In the genomic region with DNA sequence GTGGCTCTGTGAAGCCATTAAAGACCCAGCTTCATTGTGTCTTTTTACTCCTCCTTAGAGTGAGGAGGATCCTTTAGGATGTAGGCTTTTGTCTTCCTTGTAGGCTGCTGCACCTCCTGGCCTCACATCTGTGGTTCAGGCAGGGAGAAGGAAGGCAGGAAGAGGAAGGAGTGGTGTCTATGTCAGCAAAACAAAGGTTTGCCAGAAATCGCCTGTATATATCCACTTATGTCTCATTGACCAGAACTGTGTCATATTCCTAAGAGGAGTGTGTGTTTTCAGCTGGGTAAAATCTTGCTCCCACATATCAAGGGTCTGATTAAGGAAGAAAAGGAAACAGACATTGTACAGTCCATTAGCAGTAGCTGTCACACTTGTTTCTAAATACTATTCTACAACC, we compare ENCODE assay signal across 19 cellular contexts.
A peak's percentile ranks its signal among the peaks of the same experiment; 100 is the strongest.
DNase-seq lines count a peak whose midpoint lies in the region; ATAC-seq and TF ChIP-seq lines count a peak whose summit lies in the region.
"Had no signal": no experiment of that assay in that cellular context is flagged by ENCODE, and none has a peak within 500 bp of the region (broad histone marks: within the 10 kb centered on the region; RNA-seq: fewer than 3 reads in every experiment).

No MANE protein-coding gene starts in this region.

- no peak overlapping the region for H2BK120ac ChIP-seq in mesenchymal stem cell (ENCODE audit: low read depth, low read length)

- H3K23ac ChIP-seq in mesenchymal stem cell (ENCODE audit: low read length in 2 of 2), result no peak overlapping the region

- H3K4ac ChIP-seq in mesenchymal stem cell (ENCODE audit: low read depth in 1 of 2, low read length in 2 of 2), result no peak overlapping the region

- H3K18ac ChIP-seq in mesenchymal stem cell (ENCODE audit: low read depth in 1 of 2, low read length in 2 of 2), result peak overlapping the region; percentile 23 to 37

- no peak overlapping the region for H3K4me3 ChIP-seq in CD8-positive, alpha-beta T cell (ENCODE audit: low read depth, low read length)
- H3K4me3 ChIP-seq in mesenchymal stem cell (ENCODE audit: insufficient read depth in 1 of 2, low read depth in 1 of 2, low read length in 2 of 2), result no peak overlapping the region

- H3K27me3 Mint-ChIP-seq in CD8-positive, alpha-beta T cell (ENCODE audit: low read depth), result no peaks in the 10 kb centered on the region
- no peaks in the 10 kb centered on the region; the same call in 1 of the 2 replicates for H3K27me3 Mint-ChIP-seq in HFFc6 (ENCODE audit: insufficient read depth)
- H3K27me3 Mint-ChIP-seq in WTC11 (ENCODE audit: low read depth), result no peaks in the 10 kb centered on the region
- H3K27me3 Mint-ChIP-seq: B cell; central memory CD8-positive, alpha-beta T cell; IgD-negative memory B cell; stimulated activated naive CD8-positive, alpha-beta T cell treated with anti-CD3 and anti-CD28 coated beads, Interleukin-15, amount 100 ng/mL, for 72 hours had no signal

- H3K36me3 ChIP-seq in CD8-positive, alpha-beta T cell (ENCODE audit: insufficient read depth, low read length), result no peaks in the 10 kb centered on the region
- no peaks in the 10 kb centered on the region for H3K36me3 ChIP-seq in mesenchymal stem cell (ENCODE audit: control insufficient read depth in 1 of 2, insufficient read depth in 2 of 2, low read depth in 1 of 2, low read length in 2 of 2)

- H4K8ac ChIP-seq in mesenchymal stem cell (ENCODE audit: low read length), result no peak overlapping the region

- peaks cover 9% of the 10 kb centered on the region for H3K9me3 Mint-ChIP-seq in CD8-positive, alpha-beta T cell
- H3K9me3 Mint-ChIP-seq in HFFc6, result peaks cover 9% of the 10 kb centered on the region
- H3K9me3 Mint-ChIP-seq in WTC11, result peaks cover 17% of the 10 kb centered on the region

- no peak overlapping the region for H2BK5ac ChIP-seq in mesenchymal stem cell (ENCODE audit: low read depth, low read length, poor library complexity, severe bottlenecking)

- no peak for ATAC-seq in CD8-positive, alpha-beta T cell
- ATAC-seq in WTC11 (no peak), GM21381 (IDR thresholded peaks at IDR 0.05; ENCODE audit: unreplicated experiment) (no peak), HG02884 (IDR thresholded peaks at IDR 0.05; ENCODE audit: unreplicated experiment) (no peak)
- ATAC-seq: activated naive CD4-positive, alpha-beta T cell treated with anti-CD3 and anti-CD28 coated beads, Interleukin-2, amount 50 U/mL, for 72 hours; SK-N-SH treated with all-trans-retinoic acid at 6 μM for 48 hours; stimulated activated naive CD8-positive, alpha-beta T cell treated with anti-CD3 and anti-CD28 coated beads, Interleukin-15, amount 100 ng/mL, for 72 hours had no signal

- H3K27ac ChIP-seq in CD8-positive, alpha-beta T cell (ENCODE audit: low read depth, low read length), result no peak overlapping the region
- H3K27ac ChIP-seq in mesenchymal stem cell (ENCODE audit: low read length, poor library complexity, severe bottlenecking), result peak overlapping the region; percentile 16

- no peak overlapping the region for H3K4me3 Mint-ChIP-seq in CD8-positive, alpha-beta T cell
- H3K4me3 Mint-ChIP-seq in HFFc6 (no peak overlapping the region), WTC11 (no peak overlapping the region)
- H3K4me3 Mint-ChIP-seq: B cell; central memory CD8-positive, alpha-beta T cell; IgD-negative memory B cell; stimulated activated naive CD8-positive, alpha-beta T cell treated with anti-CD3 and anti-CD28 coated beads, Interleukin-15, amount 100 ng/mL, for 72 hours had no signal

- H2BK12ac ChIP-seq in mesenchymal stem cell (ENCODE audit: low read length in 2 of 2), result peak overlapping the region in 1 of 2 experiments; percentile 77

- no peak overlapping the region for H2AK5ac ChIP-seq in mesenchymal stem cell (ENCODE audit: low read length, severe bottlenecking)

- intact Hi-C loops in CD8-positive, alpha-beta T cell (cut with DNase I, micrococcal nuclease), result no loop called here

- no CpG with 5 or more reads among the region's 1 CpG for WGBS in mesenchymal stem cell

- H2AFZ ChIP-seq in mesenchymal stem cell (ENCODE audit: low read depth, low read length), result peak overlapping the region; percentile 46

- H3K9me3 ChIP-seq in CD8-positive, alpha-beta T cell (ENCODE audit: low read length), result no peaks in the 10 kb centered on the region
- H3K9me3 ChIP-seq in mesenchymal stem cell (ENCODE audit: control insufficient read depth, low read length), result no peaks in the 10 kb centered on the region

- TF ChIP-seq CTCF in CD8-positive, alpha-beta T cell (IDR thresholded peaks at IDR 0.05), result no peak
- TF ChIP-seq CTCF in HFFc6 (IDR thresholded peaks at IDR 0.05) (no peak), WTC11 (IDR thresholded peaks at IDR 0.05) (no peak)

- no peak overlapping the region for H3K9ac ChIP-seq in mesenchymal stem cell (ENCODE audit: low read length)

- peak overlapping the region; percentile 68 for H3K27ac Mint-ChIP-seq in CD8-positive, alpha-beta T cell
- H3K27ac Mint-ChIP-seq in HFFc6 (peak overlapping the region; percentile 18; the same call in 1 of the 2 replicates), WTC11 (peak overlapping the region; percentile 3; the same call in 1 of the 2 replicates)
- H3K27ac Mint-ChIP-seq: activated naive CD4-positive, alpha-beta T cell treated with anti-CD3 and anti-CD28 coated beads, Interleukin-2, amount 50 U/mL, for 72 hours; B cell; IgD-negative memory B cell had no signal

- POLR2A ChIA-PET in CD8-positive, alpha-beta T cell (lab: Charles Lee), result interaction anchor here (1.2 kb wide), 1 partner anchor 16 kb away, joined by 3 read pairs; no protein-coding TSS in a partner anchor
- POLR2A ChIA-PET in WTC11 (lab: Charles Lee), result no interaction called here

- H3K4me2 ChIP-seq in mesenchymal stem cell (ENCODE audit: low read length, poor library complexity, severe bottlenecking), result no peak overlapping the region

- no peak for DNase-seq in CD8-positive, alpha-beta T cell
- DNase-seq in HFFc6, result no peak
- no peak for DNase-seq in WTC11 (ENCODE audit: low spot score)
- peak; percentile 61 for DNase-seq in mesenchymal stem cell
- DNase-seq in GOT3 (lab: John Stamatoyannopoulos, UW), result no peak
- no peak for DNase-seq in cortex of kidney (lab: John Stamatoyannopoulos, UW)
- DNase-seq: activated CD8-positive, alpha-beta memory T cell treated with anti-CD3 and anti-CD28 coated beads, Interleukin-2, amount 50 U/mL, for 48 hours; NCI-H1105; NCI-H510A; OCI-M1; posterior cingulate gyrus; stimulated activated naive CD8-positive, alpha-beta T cell treated with anti-CD3 and anti-CD28 coated beads, Interleukin-15, amount 100 ng/mL, for 72 hours had no signal

- CTCF ChIA-PET in CD8-positive, alpha-beta T cell (lab: Charles Lee), result interaction anchor here (0.9 kb wide), 1 partner anchor 16 kb away, joined by 3 read pairs; no protein-coding TSS in a partner anchor
- CTCF ChIA-PET in WTC11 (lab: Charles Lee), result no interaction called here

- H2BK15ac ChIP-seq in mesenchymal stem cell (ENCODE audit: low read depth, poor library complexity, severe bottlenecking), result no peak overlapping the region

- no peaks in the 10 kb centered on the region for H3K27me3 ChIP-seq in CD8-positive, alpha-beta T cell (ENCODE audit: insufficient read depth, low read length)
- H3K27me3 ChIP-seq in mesenchymal stem cell (ENCODE audit: control insufficient read depth in 1 of 2, insufficient read depth in 1 of 2, low read length in 2 of 2), result no peaks in the 10 kb centered on the region

- H4K91ac ChIP-seq in mesenchymal stem cell (ENCODE audit: low read length), result no peak overlapping the region

- H3K4me1 ChIP-seq in CD8-positive, alpha-beta T cell (ENCODE audit: insufficient read depth, low read length), result peaks cover 27% of the 10 kb centered on the region
- peaks cover 15% of the 10 kb centered on the region for H3K4me1 ChIP-seq in mesenchymal stem cell (ENCODE audit: control insufficient read depth, insufficient read depth, low read depth, low read length)

- H3K4me1 Mint-ChIP-seq in CD8-positive, alpha-beta T cell (ENCODE audit: low read depth), result peaks cover 52% of the 10 kb centered on the region
- H3K4me1 Mint-ChIP-seq in HFFc6 (ENCODE audit: low read depth) (peaks cover 52% of the 10 kb centered on the region), WTC11 (peaks cover 36% of the 10 kb centered on the region)

- peak overlapping the region in 1 of 2 experiments; percentile 3 for H3K14ac ChIP-seq in mesenchymal stem cell (ENCODE audit: low read length in 2 of 2)

- peaks cover 26% of the 10 kb centered on the region for H3K36me3 Mint-ChIP-seq in CD8-positive, alpha-beta T cell
- peaks cover 16% of the 10 kb centered on the region for H3K36me3 Mint-ChIP-seq in HFFc6 (ENCODE audit: low read depth)
- peaks cover 17% of the 10 kb centered on the region for H3K36me3 Mint-ChIP-seq in WTC11
- H3K36me3 Mint-ChIP-seq: IgD-negative memory B cell had no signal

- H3K79me1 ChIP-seq in mesenchymal stem cell (replicated peaks; ENCODE audit: low read length, poor library complexity, severe bottlenecking), result peaks cover 8% of the 10 kb centered on the region

TF ChIP-seq in WTC11, 78 proteins besides CTCF, POLR2A, EP300 and RAD21 (continues in another document):
- TF ChIP-seq GRHL2 (CRISPR knock-in tag; IDR thresholded peaks at IDR 0.05; ENCODE audit: insufficient replicate concordance, severe bottlenecking), result no peak
- TF ChIP-seq, protein P1, sequence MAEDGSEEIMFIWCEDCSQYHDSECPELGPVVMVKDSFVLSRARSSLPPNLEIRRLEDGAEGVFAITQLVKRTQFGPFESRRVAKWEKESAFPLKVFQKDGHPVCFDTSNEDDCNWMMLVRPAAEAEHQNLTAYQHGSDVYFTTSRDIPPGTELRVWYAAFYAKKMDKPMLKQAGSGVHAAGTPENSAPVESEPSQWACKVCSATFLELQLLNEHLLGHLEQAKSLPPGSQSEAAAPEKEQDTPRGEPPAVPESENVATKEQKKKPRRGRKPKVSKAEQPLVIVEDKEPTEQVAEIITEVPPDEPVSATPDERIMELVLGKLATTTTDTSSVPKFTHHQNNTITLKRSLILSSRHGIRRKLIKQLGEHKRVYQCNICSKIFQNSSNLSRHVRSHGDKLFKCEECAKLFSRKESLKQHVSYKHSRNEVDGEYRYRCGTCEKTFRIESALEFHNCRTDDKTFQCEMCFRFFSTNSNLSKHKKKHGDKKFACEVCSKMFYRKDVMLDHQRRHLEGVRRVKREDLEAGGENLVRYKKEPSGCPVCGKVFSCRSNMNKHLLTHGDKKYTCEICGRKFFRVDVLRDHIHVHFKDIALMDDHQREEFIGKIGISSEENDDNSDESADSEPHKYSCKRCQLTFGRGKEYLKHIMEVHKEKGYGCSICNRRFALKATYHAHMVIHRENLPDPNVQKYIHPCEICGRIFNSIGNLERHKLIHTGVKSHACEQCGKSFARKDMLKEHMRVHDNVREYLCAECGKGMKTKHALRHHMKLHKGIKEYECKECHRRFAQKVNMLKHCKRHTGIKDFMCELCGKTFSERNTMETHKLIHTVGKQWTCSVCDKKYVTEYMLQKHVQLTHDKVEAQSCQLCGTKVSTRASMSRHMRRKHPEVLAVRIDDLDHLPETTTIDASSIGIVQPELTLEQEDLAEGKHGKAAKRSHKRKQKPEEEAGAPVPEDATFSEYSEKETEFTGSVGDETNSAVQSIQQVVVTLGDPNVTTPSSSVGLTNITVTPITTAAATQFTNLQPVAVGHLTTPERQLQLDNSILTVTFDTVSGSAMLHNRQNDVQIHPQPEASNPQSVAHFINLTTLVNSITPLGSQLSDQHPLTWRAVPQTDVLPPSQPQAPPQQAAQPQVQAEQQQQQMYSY (CRISPR knock-in tag; IDR thresholded peaks at IDR 0.05), result no peak

Comparison
In these comparisons a context has a peak if more than half of its experiments do, and no peak if none do; other contexts are left out.
1. H3K27ac Mint-ChIP-seq: peak in every context shown above with its lines; median percentile 68 in CD8-positive, alpha-beta T cell; 18 in HFFc6; 3 in WTC11.